2 cellular contexts compared by ENCODE assay signal in genomic region chrX:82711432-82711831, GRCh38.
TF ChIP-seq lines count a peak whose summit lies in the region.

No MANE protein-coding gene starts in this region.

TF ChIP-seq in GM23338, 12 proteins besides CTCF, POLR2A, EP300 and RAD21:
- TF ChIP-seq NANOG (IDR thresholded peaks at IDR 0.05; ENCODE audit: borderline replicate concordance) (no peak), EZH2 (IDR thresholded peaks at IDR 0.05; ENCODE audit: low read depth, unreplicated experiment) (no peak), POLR2AphosphoS5 (IDR thresholded peaks at IDR 0.05; ENCODE audit: low read depth) (no peak), ZNF331 (CRISPR knock-in tag; IDR thresholded peaks at IDR 0.05; ENCODE audit: low read depth) (no peak), STAT1 (IDR thresholded peaks at IDR 0.05; ENCODE audit: unreplicated experiment) (no peak), REST (IDR thresholded peaks at IDR 0.05; ENCODE audit: unreplicated experiment) (no peak), JUNB (IDR thresholded peaks at IDR 0.05; ENCODE audit: unreplicated experiment) (no peak), ZNF462 (CRISPR knock-in tag; IDR thresholded peaks at IDR 0.05) (no peak), ZNF114 (CRISPR knock-in tag; IDR thresholded peaks at IDR 0.05) (no peak), CREB1 (CRISPR knock-in tag; IDR thresholded peaks at IDR 0.05; ENCODE audit: low read depth) (no peak), ETS1 (IDR thresholded peaks at IDR 0.05) (no peak), EZH2phosphoT487 (IDR thresholded peaks at IDR 0.05; ENCODE audit: unreplicated experiment) (no peak)

TF ChIP-seq in H1, 55 proteins besides CTCF, POLR2A, EP300 and RAD21:
- TF ChIP-seq YY1 (IDR thresholded peaks at IDR 0.05; ENCODE audit: low read depth, low read length) (no peak), GABPA (IDR thresholded peaks at IDR 0.05; ENCODE audit: borderline replicate concordance, insufficient read depth, low read length) (no peak), MAFK (IDR thresholded peaks at IDR 0.05; ENCODE audit: low read depth, low read length) (no peak), SP4 (IDR thresholded peaks at IDR 0.05; ENCODE audit: low read length) (no peak), POLR2AphosphoS5 (IDR thresholded peaks at IDR 0.05; ENCODE audit: low read depth, low read length) (no peak), TEAD4 (IDR thresholded peaks at IDR 0.05; ENCODE audit: low read depth, low read length) (no peak), CREB1 (IDR thresholded peaks at IDR 0.05) (no peak), KDM1A (IDR thresholded peaks at IDR 0.05; ENCODE audit: borderline replicate concordance, low read length) (no peak)
TF ChIP-seq in H1: peak in this region for 0.
